ENCODE assay signal across 1 cellular context in the genomic region with DNA sequence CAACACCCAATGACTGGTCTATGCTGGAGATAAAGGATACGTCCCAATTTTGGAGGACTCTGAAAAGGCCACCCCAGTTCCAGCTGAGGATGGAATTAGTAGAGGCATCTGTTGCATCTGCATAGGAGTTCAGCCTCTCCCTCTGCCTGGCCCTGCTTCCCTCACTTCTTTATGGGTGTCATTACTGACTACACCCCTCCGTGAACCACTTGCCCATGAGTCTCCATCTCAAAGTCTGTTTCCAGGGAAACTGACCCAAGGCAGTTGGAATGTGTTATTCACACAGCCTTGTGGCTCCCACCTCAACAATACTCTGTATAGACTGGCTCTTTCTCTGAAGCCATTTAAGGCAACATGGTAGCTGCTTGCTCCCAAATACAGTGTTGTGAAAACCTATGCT.
TF ChIP-seq lines count a peak whose summit lies in the region.

No MANE protein-coding gene starts in this region.

TF ChIP-seq in HepG2, 621 proteins besides CTCF, POLR2A, EP300 and RAD21:
- no peak for TF ChIP-seq ZNF350 (CRISPR knock-in tag; IDR thresholded peaks at IDR 0.05; ENCODE audit: borderline replicate concordance, low read depth)
- 0 out of 2 replicates have a peak, but pooled peaks have one; percentile 30 for TF ChIP-seq ZNF563 (CRISPR knock-in tag; IDR thresholded peaks at IDR 0.05)
